In genomic region chr7:38825721-38826440, GRCh38 we compare ENCODE assay signal across 14 cellular contexts.
DNase-seq lines count a peak whose midpoint lies in the region; ATAC-seq and TF ChIP-seq lines count a peak whose summit lies in the region.
"Had no signal": no experiment of that assay in that cellular context is flagged by ENCODE, and none has a peak within 500 bp of the region (broad histone marks: within the 10 kb centered on the region; RNA-seq: fewer than 3 reads in every experiment).

No MANE protein-coding gene starts in this region.

- in situ Hi-C loops in HAP-1 (cut with MboI; ENCODE audit: low sequenced_read_pairs), result no loop called here

- peak overlapping the region; percentile 73 for H3K27ac Mint-ChIP-seq in stimulated activated naive B cell treated with anti-CD40 and anti-IgM and Interleukin-4, amounts not matched to agents 10 μg/mL and 1 μg/mL and 100 μg/mL, for 72 hours
- no peak overlapping the region for H3K27ac Mint-ChIP-seq in stimulated activated effector memory CD8-positive, alpha-beta T cell treated with anti-CD3 and anti-CD28 coated beads, Interleukin-12 subunit alpha, Interleukin-12 subunit beta, amount 100 ng/mL, for 72 hours
- H3K27ac Mint-ChIP-seq: activated T-helper 17 cell treated with anti-CD3 and anti-CD28 coated beads, Interleukin-2, amount 50 U/mL, for 72 hours had no signal

- TF ChIP-seq CTCF in fibroblast of the aortic adventitia (IDR thresholded peaks at IDR 0.05; ENCODE audit: insufficient read depth, low read length), result no peak

- H3K9me3 Mint-ChIP-seq in stimulated activated naive B cell treated with anti-CD40 and anti-IgM and Interleukin-4, amounts not matched to agents 10 μg/mL and 1 μg/mL and 100 μg/mL, for 72 hours, result peaks cover 0 to 3% of the 10 kb centered on the region in 2 donors
- no peaks in the 10 kb centered on the region for H3K9me3 Mint-ChIP-seq in stimulated activated effector memory CD8-positive, alpha-beta T cell treated with anti-CD3 and anti-CD28 coated beads, Interleukin-12 subunit alpha, Interleukin-12 subunit beta, amount 100 ng/mL, for 72 hours
- H3K9me3 Mint-ChIP-seq: activated T-helper 17 cell treated with anti-CD3 and anti-CD28 coated beads, Interleukin-2, amount 50 U/mL, for 72 hours had no signal

- ATAC-seq in GM18909 (IDR thresholded peaks at IDR 0.05; ENCODE audit: poor library complexity, unreplicated experiment), result peak; percentile 62
- ATAC-seq in HG03354 (IDR thresholded peaks at IDR 0.05; ENCODE audit: poor library complexity, severe bottlenecking, unreplicated experiment), result peak; percentile 74
- ATAC-seq in stimulated activated naive B cell treated with anti-CD40 and anti-IgM and Interleukin-4, amounts not matched to agents 10 μg/mL and 1 μg/mL and 100 μg/mL, for 72 hours (replicated peaks), result peak; percentile 51 to 69
- no peak for ATAC-seq in stimulated activated effector memory CD8-positive, alpha-beta T cell treated with anti-CD3 and anti-CD28 coated beads, Interleukin-12 subunit alpha, Interleukin-12 subunit beta, amount 100 ng/mL, for 72 hours
- ATAC-seq in HG03039 (IDR thresholded peaks at IDR 0.05; ENCODE audit: unreplicated experiment), result no peak
- ATAC-seq: activated T-helper 17 cell treated with anti-CD3 and anti-CD28 coated beads, Interleukin-2, amount 50 U/mL, for 72 hours had no signal

- no peaks in the 10 kb centered on the region for H3K9me3 ChIP-seq in HAP-1

- no peaks in the 10 kb centered on the region for H3K27me3 Mint-ChIP-seq in stimulated activated naive B cell treated with anti-CD40 and anti-IgM and Interleukin-4, amounts not matched to agents 10 μg/mL and 1 μg/mL and 100 μg/mL, for 72 hours
- H3K27me3 Mint-ChIP-seq: activated T-helper 17 cell treated with anti-CD3 and anti-CD28 coated beads, Interleukin-2, amount 50 U/mL, for 72 hours had no signal

- no peaks in the 10 kb centered on the region for H3K27me3 ChIP-seq in HAP-1 (ENCODE audit: low read depth)
- H3K27me3 ChIP-seq: upper lobe of left lung had no signal

- H3K4me3 ChIP-seq in fibroblast of the aortic adventitia (ENCODE audit: low read depth, low read length) (no peak overlapping the region), HAP-1 (no peak overlapping the region)
- H3K4me3 ChIP-seq: SK-N-MC, upper lobe of left lung had no signal

- H3K36me3 ChIP-seq in HAP-1 (replicated peaks), result no peaks in the 10 kb centered on the region
- H3K36me3 ChIP-seq: upper lobe of left lung had no signal

- H3K36me3 Mint-ChIP-seq in stimulated activated naive B cell treated with anti-CD40 and anti-IgM and Interleukin-4, amounts not matched to agents 10 μg/mL and 1 μg/mL and 100 μg/mL, for 72 hours, result peaks cover 9 to 22% of the 10 kb centered on the region in 2 donors
- H3K36me3 Mint-ChIP-seq in stimulated activated effector memory CD8-positive, alpha-beta T cell treated with anti-CD3 and anti-CD28 coated beads, Interleukin-12 subunit alpha, Interleukin-12 subunit beta, amount 100 ng/mL, for 72 hours, result peaks cover 5% of the 10 kb centered on the region

- peaks cover 19 to 37% of the 10 kb centered on the region in 2 donors for H3K4me1 Mint-ChIP-seq in stimulated activated naive B cell treated with anti-CD40 and anti-IgM and Interleukin-4, amounts not matched to agents 10 μg/mL and 1 μg/mL and 100 μg/mL, for 72 hours
- no peaks in the 10 kb centered on the region for H3K4me1 Mint-ChIP-seq in stimulated activated effector memory CD8-positive, alpha-beta T cell treated with anti-CD3 and anti-CD28 coated beads, Interleukin-12 subunit alpha, Interleukin-12 subunit beta, amount 100 ng/mL, for 72 hours

- H3K4me1 ChIP-seq in HAP-1, result no peaks in the 10 kb centered on the region

- peak overlapping the region in 1 of 2 donors; percentile 23 for H3K4me3 Mint-ChIP-seq in stimulated activated naive B cell treated with anti-CD40 and anti-IgM and Interleukin-4, amounts not matched to agents 10 μg/mL and 1 μg/mL and 100 μg/mL, for 72 hours
- H3K4me3 Mint-ChIP-seq in stimulated activated effector memory CD8-positive, alpha-beta T cell treated with anti-CD3 and anti-CD28 coated beads, Interleukin-12 subunit alpha, Interleukin-12 subunit beta, amount 100 ng/mL, for 72 hours, result no peak overlapping the region
- H3K4me3 Mint-ChIP-seq: activated T-helper 17 cell treated with anti-CD3 and anti-CD28 coated beads, Interleukin-2, amount 50 U/mL, for 72 hours had no signal

- DNase-seq in fibroblast of the aortic adventitia (ENCODE audit: low read depth), result peak; percentile 22
- no peak for DNase-seq in stimulated activated naive B cell treated with anti-CD40 and anti-IgM and Interleukin-4, amounts not matched to agents 10 μg/mL and 1 μg/mL and 100 μg/mL, for 72 hours
- no peak for DNase-seq in stimulated activated effector memory CD8-positive, alpha-beta T cell treated with anti-CD3 and anti-CD28 coated beads, Interleukin-12 subunit alpha, Interleukin-12 subunit beta, amount 100 ng/mL, for 72 hours (ENCODE audit: low spot score in 2 of 2)
- no peak for DNase-seq in HAP-1 (ENCODE audit: low spot score in 2 of 2)
- DNase-seq: activated CD4-positive, alpha-beta T cell treated with anti-CD3 and anti-CD28 coated beads for 48 hours; COR-L47; NCI-H524 treated with DMSO at 0.1 percent for 48 hours; posterior cingulate gyrus; upper lobe of left lung had no signal

Comparison
In these comparisons a context has a peak if more than half of its experiments do, and no peak if none do; other contexts are left out.
1. ATAC-seq: peak in GM18909 (single experiment), HG03354 (single experiment) and stimulated activated naive B cell treated with anti-CD40 and anti-IgM and Interleukin-4, amounts not matched to agents 10 μg/mL and 1 μg/mL and 100 μg/mL, for 72 hours (2 of 2); none in stimulated activated effector memory CD8-positive, alpha-beta T cell treated with anti-CD3 and anti-CD28 coated beads, Interleukin-12 subunit alpha, Interleukin-12 subunit beta, amount 100 ng/mL, for 72 hours (single experiment) and HG03039 (single experiment).